In the genomic region with DNA sequence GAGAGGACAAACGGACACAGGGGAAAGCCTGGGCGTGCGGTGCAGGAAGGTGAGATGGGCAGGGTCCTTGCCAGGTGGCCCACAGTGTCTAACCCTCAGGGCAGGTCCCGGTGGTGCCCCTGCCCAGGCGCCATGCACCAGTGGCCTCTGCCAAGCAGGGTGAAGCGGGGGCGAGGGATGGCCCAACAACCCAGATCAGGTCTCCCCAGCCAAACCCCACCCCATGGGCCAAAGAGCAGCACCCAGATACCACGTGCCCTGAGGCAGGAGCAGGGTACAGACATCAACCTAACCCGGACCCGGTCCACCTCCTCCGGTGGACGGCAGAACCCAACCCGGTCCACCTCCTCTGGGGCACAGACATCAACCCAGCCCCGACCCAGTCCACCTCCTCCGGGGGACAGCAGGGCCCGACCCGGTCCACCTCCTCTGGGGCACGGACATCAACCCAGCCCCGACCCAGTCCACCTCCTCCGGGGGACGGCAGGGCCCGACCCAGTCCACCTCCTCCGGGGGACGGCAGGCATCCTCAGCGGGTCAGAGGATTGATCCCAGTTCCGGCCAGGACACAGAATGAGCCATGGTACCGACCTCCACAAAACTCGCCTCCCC, we compare ENCODE assay signal across 1 cellular context.
TF ChIP-seq lines count a peak whose summit lies in the region.

No MANE protein-coding gene starts in this region.

TF ChIP-seq in A549, 52 proteins besides CTCF, POLR2A, EP300 and RAD21:
- no peak for TF ChIP-seq RARB (CRISPR knock-in tag; IDR thresholded peaks at IDR 0.05)
